In genomic region chr2:63875143-63875542, GRCh38 we compare ENCODE assay signal across 11 cellular contexts. TPM values are rescaled to one million over a fixed set of nuclear protein-coding genes. Genes with fewer than 3 reads are reported as not detected.
DNase-seq lines count a peak whose midpoint lies in the region; ATAC-seq and TF ChIP-seq lines count a peak whose summit lies in the region.
"Had no signal": no experiment of that assay in that cellular context is flagged by ENCODE, and none has a peak within 500 bp of the region (broad histone marks: within the 10 kb centered on the region; RNA-seq: fewer than 3 reads in every experiment).

No MANE protein-coding gene starts in this region.

- in situ Hi-C loops in T47D (cut with HindIII; ENCODE audit: low pct_unique_long_range_greater_than_20kb, low sequenced_read_pairs), result no loop called here

- no peaks in the 10 kb centered on the region for H3K9me3 ChIP-seq in thoracic aorta

- peaks cover 18% of the 10 kb centered on the region for H3K4me1 Mint-ChIP-seq in activated CD8-positive, alpha-beta T cell treated with anti-CD3 and anti-CD28 coated beads, Interleukin-2, amount 10 ng/mL, durations not matched to agents 7 days and 5 days (ENCODE audit: low read depth)
- H3K4me1 Mint-ChIP-seq in activated CD8-positive, alpha-beta T cell treated with anti-CD3 and anti-CD28 coated beads for 36 hours (ENCODE audit: low read depth), result peaks cover 24% of the 10 kb centered on the region

- H3K4me3 ChIP-seq in thoracic aorta, result peak overlapping the region; percentile 1

- H3K36me3 Mint-ChIP-seq in activated CD8-positive, alpha-beta T cell treated with anti-CD3 and anti-CD28 coated beads, Interleukin-2, amount 10 ng/mL, durations not matched to agents 7 days and 5 days (ENCODE audit: low read depth), result peaks cover 71% of the 10 kb centered on the region
- H3K36me3 Mint-ChIP-seq in activated CD8-positive, alpha-beta T cell treated with anti-CD3 and anti-CD28 coated beads for 36 hours (ENCODE audit: low read depth), result peaks cover 42% of the 10 kb centered on the region

- peak overlapping the region; percentile 12 to 70 for H3K27ac ChIP-seq in thoracic aorta

- H3K36me3 ChIP-seq in thoracic aorta, result peaks cover 3% of the 10 kb centered on the region

- CTCF ChIA-PET in activated CD8-positive, alpha-beta T cell treated with anti-CD3 and anti-CD28 coated beads, Interleukin-2, amount 10 ng/mL, durations not matched to agents 7 days and 5 days (lab: Charles Lee), result interaction anchor here (1.4 to 4.6 kb wide), 4 partner anchors 10 to 176 kb away, joined by 4 to 19 read pairs (median 7); no protein-coding TSS in a partner anchor
- CTCF ChIA-PET in activated CD8-positive, alpha-beta T cell treated with anti-CD3 and anti-CD28 coated beads for 36 hours (lab: Charles Lee), result interaction anchor here (0.7 to 4.4 kb wide), 3 partner anchors 14 to 182 kb away, joined by 3 to 19 read pairs (median 4); no protein-coding TSS in a partner anchor

- peaks cover 30 to 68% of the 10 kb centered on the region in 2 donors for H3K4me1 ChIP-seq in thoracic aorta (ENCODE audit: control insufficient read depth in 1 of 2, low read depth in 2 of 2)

- H3K9me3 Mint-ChIP-seq in activated CD8-positive, alpha-beta T cell treated with anti-CD3 and anti-CD28 coated beads, Interleukin-2, amount 10 ng/mL, durations not matched to agents 7 days and 5 days (ENCODE audit: insufficient read depth), result no peaks in the 10 kb centered on the region
- peaks cover 5% of the 10 kb centered on the region for H3K9me3 Mint-ChIP-seq in activated CD8-positive, alpha-beta T cell treated with anti-CD3 and anti-CD28 coated beads for 36 hours
- H3K9me3 Mint-ChIP-seq: IgD-negative memory B cell had no signal

- POLR2A ChIA-PET in activated CD8-positive, alpha-beta T cell treated with anti-CD3 and anti-CD28 coated beads, Interleukin-2, amount 10 ng/mL, durations not matched to agents 7 days and 5 days (lab: Charles Lee), result interaction anchor here (0.9 kb wide), 1 partner anchor 33 kb away, joined by 3 read pairs; the partner anchor contains the start of gene UGP2
- POLR2A ChIA-PET in activated CD8-positive, alpha-beta T cell treated with anti-CD3 and anti-CD28 coated beads for 36 hours (lab: Charles Lee), result no interaction called here

- no peaks in the 10 kb centered on the region for H3K27me3 Mint-ChIP-seq in activated CD8-positive, alpha-beta T cell treated with anti-CD3 and anti-CD28 coated beads, Interleukin-2, amount 10 ng/mL, durations not matched to agents 7 days and 5 days (ENCODE audit: low read depth)
- no peaks in the 10 kb centered on the region for H3K27me3 Mint-ChIP-seq in activated CD8-positive, alpha-beta T cell treated with anti-CD3 and anti-CD28 coated beads for 36 hours
- H3K27me3 Mint-ChIP-seq: IgD-negative memory B cell had no signal

- no peak for ATAC-seq in activated CD8-positive, alpha-beta T cell treated with anti-CD3 and anti-CD28 coated beads, Interleukin-2, amount 10 ng/mL, durations not matched to agents 7 days and 5 days
- no peak for ATAC-seq in activated CD8-positive, alpha-beta T cell treated with anti-CD3 and anti-CD28 coated beads for 36 hours
- ATAC-seq in left ventricle myocardium superior (peak; percentile 44), thoracic aorta (ENCODE audit: insufficient number of reproducible peaks, low FRiP score, low read depth) (peak; percentile 45), HG03521 (IDR thresholded peaks at IDR 0.05; ENCODE audit: unreplicated experiment) (no peak)

- no peak for TF ChIP-seq CTCF in activated CD8-positive, alpha-beta T cell treated with anti-CD3 and anti-CD28 coated beads for 36 hours (IDR thresholded peaks at IDR 0.05)
- TF ChIP-seq CTCF in thoracic aorta (IDR thresholded peaks at IDR 0.05) (no peak), GM10266 (IDR thresholded peaks at IDR 0.05; ENCODE audit: control insufficient read depth, insufficient read depth, low read depth, missing control alignments) (no peak)

- intact Hi-C loops in activated CD8-positive, alpha-beta T cell treated with anti-CD3 and anti-CD28 coated beads for 36 hours (cut with micrococcal nuclease), result no loop called here
- intact Hi-C loops in left ventricle myocardium superior (cut with micrococcal nuclease), result no loop called here

- DNase-seq in activated CD8-positive, alpha-beta T cell treated with anti-CD3 and anti-CD28 coated beads, Interleukin-2, amount 10 ng/mL, durations not matched to agents 7 days and 5 days, result no peak
- DNase-seq in activated CD8-positive, alpha-beta T cell treated with anti-CD3 and anti-CD28 coated beads for 36 hours, result no peak
- DNase-seq in T47D (ENCODE audit: low read depth in 1 of 2, low spot score in 1 of 2) (peak; percentile 23 to 29), left ventricle myocardium superior (no peak), thoracic aorta (ENCODE audit: low spot score) (peak; percentile 10), HUDEP-2 (lab: John Stamatoyannopoulos, UW; ENCODE audit: unreplicated experiment in 76 of 76) (no peak), GM10266 (ENCODE audit: extremely low spot score) (no peak)
- DNase-seq: ACHN, NCI-H2081 had no signal

- no peaks in the 10 kb centered on the region for H3K27me3 ChIP-seq in thoracic aorta (replicated peaks; ENCODE audit: insufficient read depth)

- H3K4me3 Mint-ChIP-seq in activated CD8-positive, alpha-beta T cell treated with anti-CD3 and anti-CD28 coated beads, Interleukin-2, amount 10 ng/mL, durations not matched to agents 7 days and 5 days, result no peak overlapping the region
- no peak overlapping the region for H3K4me3 Mint-ChIP-seq in activated CD8-positive, alpha-beta T cell treated with anti-CD3 and anti-CD28 coated beads for 36 hours
- H3K4me3 Mint-ChIP-seq: IgD-negative memory B cell had no signal

- H3K27ac Mint-ChIP-seq in activated CD8-positive, alpha-beta T cell treated with anti-CD3 and anti-CD28 coated beads, Interleukin-2, amount 10 ng/mL, durations not matched to agents 7 days and 5 days, result peak overlapping the region; percentile 5
- no peak overlapping the region for H3K27ac Mint-ChIP-seq in activated CD8-positive, alpha-beta T cell treated with anti-CD3 and anti-CD28 coated beads for 36 hours

RNA-seq across cellular contexts. Expression of gene UGP2, which starts 33.4 kb away (rescaled TPM):
- 100 to 1,000 TPM; 161 to 164 TPM for total RNA-seq in activated CD8-positive, alpha-beta T cell treated with anti-CD3 and anti-CD28 coated beads, Interleukin-2, amount 10 ng/mL, durations not matched to agents 7 days and 5 days
- 10 to 100 TPM; 81.4 to 83.7 TPM for total RNA-seq in activated CD8-positive, alpha-beta T cell treated with anti-CD3 and anti-CD28 coated beads for 36 hours
- total RNA-seq in left ventricle myocardium superior (368 TPM), thoracic aorta (100 to 1,000 TPM; 103 to 176 TPM)

Comparison
In these comparisons a context has a peak if more than half of its experiments do, and no peak if none do; other contexts are left out.
1. ATAC-seq: peak in left ventricle myocardium superior (single experiment) and thoracic aorta (single experiment); none in activated CD8-positive, alpha-beta T cell treated with anti-CD3 and anti-CD28 coated beads, Interleukin-2, amount 10 ng/mL, durations not matched to agents 7 days and 5 days (single experiment), activated CD8-positive, alpha-beta T cell treated with anti-CD3 and anti-CD28 coated beads for 36 hours (single experiment) and HG03521 (single experiment).
2. DNase-seq: peak in T47D (2 of 2) and thoracic aorta (single experiment); none in activated CD8-positive, alpha-beta T cell treated with anti-CD3 and anti-CD28 coated beads, Interleukin-2, amount 10 ng/mL, durations not matched to agents 7 days and 5 days (single experiment), activated CD8-positive, alpha-beta T cell treated with anti-CD3 and anti-CD28 coated beads for 36 hours (single experiment), left ventricle myocardium superior (single experiment), HUDEP-2 (0 of 76) and GM10266 (single experiment).